ENCODE assay signal across 9 cellular contexts in the genomic region with DNA sequence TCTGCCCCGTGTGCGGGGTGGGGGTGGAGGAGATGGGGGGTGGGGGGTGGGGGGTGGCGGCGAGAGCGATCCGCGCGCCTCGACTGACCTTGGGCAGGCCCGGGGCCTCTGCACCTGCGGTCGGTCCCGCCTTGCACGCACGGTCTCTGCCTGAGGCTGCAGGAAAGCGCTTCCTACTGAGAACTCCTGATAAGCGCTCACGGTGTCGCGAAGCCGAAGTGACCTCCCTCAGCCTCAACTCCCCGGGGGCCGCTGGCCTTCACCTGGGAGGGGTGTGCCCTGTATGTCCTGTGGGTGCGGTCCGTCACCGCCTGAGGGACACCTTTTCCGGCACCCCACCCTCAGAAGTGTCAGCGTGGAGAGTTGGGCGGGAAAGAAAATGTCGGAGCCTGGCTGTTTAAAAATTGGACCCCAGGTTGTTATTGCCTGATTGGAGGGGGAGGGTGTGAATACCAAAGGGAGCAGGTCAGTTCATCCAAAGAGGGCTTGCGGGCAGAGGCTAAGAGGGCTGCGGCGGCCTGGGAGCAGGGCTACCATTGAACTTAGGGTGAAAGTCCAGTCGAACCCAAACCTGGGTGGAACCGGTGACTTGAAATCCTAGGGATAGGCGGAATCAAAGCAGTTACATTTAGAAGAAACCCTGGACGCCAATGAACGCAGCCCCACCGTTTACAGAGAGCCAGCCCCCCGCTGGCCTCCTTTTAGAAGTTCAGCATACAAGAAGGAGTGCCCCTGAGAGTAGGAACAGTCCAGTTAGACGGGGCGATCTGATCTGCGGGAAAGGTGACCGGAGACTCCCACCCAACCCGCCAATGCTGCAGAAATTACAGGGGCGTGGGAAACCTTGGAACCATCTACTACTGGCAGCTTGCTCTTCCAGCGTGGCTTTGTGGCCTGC. TPM values are rescaled to one million over a fixed set of nuclear protein-coding genes. Genes with fewer than 3 reads are reported as not detected.
DNase-seq lines count a peak whose midpoint lies in the region; ATAC-seq, FAIRE-seq and TF ChIP-seq lines count a peak whose summit lies in the region.
"Had no signal": no experiment of that assay in that cellular context is flagged by ENCODE, and none has a peak within 500 bp of the region (broad histone marks: within the 10 kb centered on the region; RNA-seq: fewer than 3 reads in every experiment).

No MANE protein-coding gene starts in this region.

- H3K9me3 ChIP-seq in GM12878 (replicated peaks; ENCODE audit: control insufficient read depth, insufficient read depth, low read length), result no peaks in the 10 kb centered on the region

- TSS peak; percentile 63 for BruUV-seq in GM12878 (replicated peaks; lab: Mats Ljungman, UMichigan)

- ATAC-seq in GM12878 (no peak), GM18907 (IDR thresholded peaks at IDR 0.05; ENCODE audit: unreplicated experiment) (no peak)

- RAD21 ChIA-PET in GM12878 (lab: Charles Lee; ENCODE audit: unreplicated experiment), result interaction anchor here (0.6 to 6.7 kb wide), 7 partner anchors 15 to 89 kb away, joined by 3 to 120 read pairs (median 4); no protein-coding TSS in a partner anchor

- no peak overlapping the region for H2AFZ ChIP-seq in GM12878 (ENCODE audit: control insufficient read depth, low read depth, low read length)

- peak overlapping the region; percentile 83; the same call in 1 of the 2 replicates for H3K4me2 ChIP-seq in GM12878 (ENCODE audit: control insufficient read depth, insufficient read depth)

- DNase-seq in stimulated activated CD4-positive, alpha-beta T cell treated with anti-CD3 and anti-CD28 coated beads, Interleukin-12 subunit alpha, Interleukin-12 subunit beta, amount 100 ng/mL, for 4 hours, result peak; percentile 30
- no peak for DNase-seq in stimulated activated CD4-positive, alpha-beta T cell treated with anti-CD3 and anti-CD28 coated beads, Interleukin-4, amount 100 ng/mL, for 4 hours
- DNase-seq in GM12878 (ENCODE audit: low read depth, low spot score) (no peak), midbrain (lab: John Stamatoyannopoulos, UW) (peak; percentile 25), NOMO-1 treated with DMSO at 0.1 percent for 48 hours (lab: John Stamatoyannopoulos, UW; ENCODE audit: unreplicated experiment) (no peak), NCI-H345 treated with DMSO at 0.1 percent for 48 hours (lab: John Stamatoyannopoulos, UW; ENCODE audit: unreplicated experiment) (no peak), NCI-H1436 treated with DMSO at 0.1 percent for 48 hours (lab: John Stamatoyannopoulos, UW) (no peak)
- DNase-seq: activated B cell treated with CpG ODN at 0.5 μM for 24 hours had no signal

- no peaks in the 10 kb centered on the region for H4K20me1 ChIP-seq in GM12878 (ENCODE audit: control insufficient read depth, insufficient read depth)

- POLR2A ChIA-PET in GM12878 (lab: Charles Lee), result interaction anchor here (1.1 to 2.8 kb wide), 5 partner anchors 16 to 53 kb away, joined by 3 to 11 read pairs (median 7); no protein-coding TSS in a partner anchor

- FAIRE-seq in GM12878 (lab: Jason Lieb, UNC), result no peak

- WGBS in GM12878 (ENCODE audit: insufficient coverage, insufficient replicate concordance, low lambda C conversion rate, missing lambda C conversion rate), result 36% methylated on average over 38 of the region's 47 CpGs

- peaks cover 0 to 2% of the 10 kb centered on the region in 2 experiments; a peak in 3 of 4 replicates for H3K27me3 ChIP-seq in GM12878 (replicated peaks in 1 of 2; ENCODE audit: control insufficient read depth in 2 of 2, insufficient read depth in 2 of 2, low read length in 1 of 2)

- TF ChIP-seq POLR2A in GM12878 (IDR thresholded peaks at IDR 0.05; ENCODE audit: low read depth, low read length), result no peak

- no peak overlapping the region for H3K27ac ChIP-seq in GM12878 (ENCODE audit: control insufficient read depth, insufficient read depth)

- TF ChIP-seq CTCF in GM12878 (IDR thresholded peaks at IDR 0.05 in 2 of 3, conservative IDR thresholded peaks at IDR 0.05 in 1 of 3; ENCODE audit: control insufficient read depth in 2 of 3, extremely low read depth in 1 of 3, insufficient read depth in 1 of 3, low read depth in 3 of 3, low read length in 3 of 3), result no peak

- CTCF ChIA-PET in GM12878 (lab: Yijun Ruan, JAX), result interaction anchor here (0.6 to 6.7 kb wide), 8 partner anchors 15 to 363 kb away, joined by 3 to 339 read pairs (median 5); no protein-coding TSS in a partner anchor

- TF ChIP-seq RAD21 in GM12878 (IDR thresholded peaks at IDR 0.05; ENCODE audit: insufficient read depth, low read depth, low read length), result no peak

- H3K36me3 ChIP-seq in GM12878 (ENCODE audit: control insufficient read depth in 2 of 2, insufficient read depth in 2 of 2, low read length in 1 of 2), result no peaks in the 10 kb centered on the region

- no peak overlapping the region for H3K4me3 ChIP-seq in GM12878

- H3K9ac ChIP-seq in GM12878 (ENCODE audit: control insufficient read depth, insufficient read depth, low read length), result peak overlapping the region; percentile 4; the same call in 1 of the 2 replicates

- intact Hi-C loops in GM12878 (cut with micrococcal nuclease; ENCODE audit: unreplicated experiment), result loop anchor here (10.0 kb wide), 1 partner anchor 178 kb away; the partner anchor contains the start of gene ZNF892

- H3K4me1 ChIP-seq in GM12878 (ENCODE audit: control insufficient read depth, insufficient read depth, low read length), result peaks cover 6% of the 10 kb centered on the region

- in situ Hi-C loops in GM12878 (cut with MboI), result no loop called here

- SMC1A ChIA-PET in GM12878 (lab: Charles Lee; ENCODE audit: uncharacterized antibody, unreplicated experiment), result interaction anchor here (0.7 to 6.2 kb wide), 4 partner anchors 15 to 89 kb away, joined by 3 to 94 read pairs (median 4); no protein-coding TSS in a partner anchor

- TF ChIP-seq EP300 in GM12878 (IDR thresholded peaks at IDR 0.05; ENCODE audit: borderline replicate concordance in 1 of 2, control insufficient read depth in 1 of 2, low read depth in 2 of 2, low read length in 2 of 2), result no peak

- no peaks in the 10 kb centered on the region; the same call in 1 of the 2 replicates for H3K79me2 ChIP-seq in GM12878 (ENCODE audit: control insufficient read depth, insufficient read depth, low read length)

TF ChIP-seq in GM12878, 131 proteins besides CTCF, POLR2A, EP300 and RAD21:
- TF ChIP-seq NR2F1 (conservative IDR thresholded peaks at IDR 0.05) (0 out of 2 replicates have a peak, but pooled peaks have one; percentile 10), NBN (IDR thresholded peaks at IDR 0.05) (no peak), IKZF1 (conservative IDR thresholded peaks at IDR 0.05) (no peak), MEF2B (IDR thresholded peaks at IDR 0.05; ENCODE audit: partially characterized antibody, poor library complexity, severe bottlenecking) (peak; percentile 21)
- TF ChIP-seq, protein P1, sequence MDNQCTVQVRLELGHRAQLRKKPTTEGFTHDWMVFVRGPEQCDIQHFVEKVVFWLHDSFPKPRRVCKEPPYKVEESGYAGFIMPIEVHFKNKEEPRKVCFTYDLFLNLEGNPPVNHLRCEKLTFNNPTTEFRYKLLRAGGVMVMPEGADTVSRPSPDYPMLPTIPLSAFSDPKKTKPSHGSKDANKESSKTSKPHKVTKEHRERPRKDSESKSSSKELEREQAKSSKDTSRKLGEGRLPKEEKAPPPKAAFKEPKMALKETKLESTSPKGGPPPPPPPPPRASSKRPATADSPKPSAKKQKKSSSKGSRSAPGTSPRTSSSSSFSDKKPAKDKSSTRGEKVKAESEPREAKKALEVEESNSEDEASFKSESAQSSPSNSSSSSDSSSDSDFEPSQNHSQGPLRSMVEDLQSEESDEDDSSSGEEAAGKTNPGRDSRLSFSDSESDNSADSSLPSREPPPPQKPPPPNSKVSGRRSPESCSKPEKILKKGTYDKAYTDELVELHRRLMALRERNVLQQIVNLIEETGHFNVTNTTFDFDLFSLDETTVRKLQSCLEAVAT (IDR thresholded peaks at IDR 0.05), result 0 out of 2 replicates have a peak, but pooled peaks have one; percentile 43

RNA-seq across cellular contexts. Expression of gene MAL, which starts 1.2 kb away (rescaled TPM):
- total RNA-seq in GM12878 (2013; cell fraction: nucleolus; rRNA removed), result 15.0 and 16.0 TPM in 2 replicates
- 1.7 and 1.9 TPM in 2 replicates for total RNA-seq in GM12878 (2014; rRNA removed)
- 1.1 and 1.3 TPM in 2 replicates for total RNA-seq in GM12878 (2014; rRNA removed; fragmentation: Illumina TruSeq; extraction: Trizol)
- total RNA-seq in GM12878 (2021), result 1.2 and 1.8 TPM in 2 replicates
- polyA plus RNA-seq in GM12878 (2011; ENCODE audit: low read depth), result 6.6 TPM
- 3.0 and 4.5 TPM in 2 replicates for polyA plus RNA-seq in GM12878 (2011; rRNA removed)
- 6.5 and 8.7 TPM in 2 replicates for polyA plus RNA-seq in GM12878 (2011; cell fraction: cytosol; rRNA removed)
- polyA plus RNA-seq in GM12878 (2011; cell fraction: nucleus; rRNA removed), result 3.5 and 4.5 TPM in 2 replicates
- 14.4 and 19.8 TPM in 2 replicates for polyA plus RNA-seq in GM12878 (2012)
- polyA plus RNA-seq in GM12878 (2014; fragmentation: Illumina TruSeq; extraction: Trizol), result 1.6 and 2.4 TPM in 2 replicates
- 1 to 10 TPM; 1.4 to 1.8 TPM for polyA plus RNA-seq in GM12878 (2014; fragmentation: Nextera tagmentation; extraction: Ambion mirVana)
- polyA plus RNA-seq in GM12878 (2014; rRNA removed), result 1.4 and 1.7 TPM in 2 replicates
- 1 to 10 TPM; 2.4 to 3.1 TPM for polyA plus RNA-seq in GM12878 (2016; fragmentation: Nextera tagmentation; extraction: Ambion mirVana)
- polyA minus RNA-seq in GM12878 (2011; rRNA and poly(A)+ RNA removed), result 1.8 and 2.3 TPM in 2 replicates
- 1.7 and 4.0 TPM in 2 replicates for polyA minus RNA-seq in GM12878 (2011; cell fraction: cytosol; rRNA and poly(A)+ RNA removed)
- polyA minus RNA-seq in GM12878 (2011; cell fraction: nucleus; rRNA and poly(A)+ RNA removed), result 0.60 and 0.77 TPM in 2 replicates
- total RNA-seq: activated B cell treated with CpG ODN at 0.5 μM for 24 hours had no signal

Comparison
In these comparisons a context has a peak if more than half of its experiments do, and no peak if none do; other contexts are left out.
1. DNase-seq: peak in stimulated activated CD4-positive, alpha-beta T cell treated with anti-CD3 and anti-CD28 coated beads, Interleukin-12 subunit alpha, Interleukin-12 subunit beta, amount 100 ng/mL, for 4 hours (single experiment) and midbrain (single experiment); none in stimulated activated CD4-positive, alpha-beta T cell treated with anti-CD3 and anti-CD28 coated beads, Interleukin-4, amount 100 ng/mL, for 4 hours (0 of 2), GM12878 (single experiment), NOMO-1 treated with DMSO at 0.1 percent for 48 hours (single experiment), NCI-H345 treated with DMSO at 0.1 percent for 48 hours (single experiment) and NCI-H1436 treated with DMSO at 0.1 percent for 48 hours (single experiment).